ENCODE assay signal across 8 cellular contexts in the genomic region with DNA sequence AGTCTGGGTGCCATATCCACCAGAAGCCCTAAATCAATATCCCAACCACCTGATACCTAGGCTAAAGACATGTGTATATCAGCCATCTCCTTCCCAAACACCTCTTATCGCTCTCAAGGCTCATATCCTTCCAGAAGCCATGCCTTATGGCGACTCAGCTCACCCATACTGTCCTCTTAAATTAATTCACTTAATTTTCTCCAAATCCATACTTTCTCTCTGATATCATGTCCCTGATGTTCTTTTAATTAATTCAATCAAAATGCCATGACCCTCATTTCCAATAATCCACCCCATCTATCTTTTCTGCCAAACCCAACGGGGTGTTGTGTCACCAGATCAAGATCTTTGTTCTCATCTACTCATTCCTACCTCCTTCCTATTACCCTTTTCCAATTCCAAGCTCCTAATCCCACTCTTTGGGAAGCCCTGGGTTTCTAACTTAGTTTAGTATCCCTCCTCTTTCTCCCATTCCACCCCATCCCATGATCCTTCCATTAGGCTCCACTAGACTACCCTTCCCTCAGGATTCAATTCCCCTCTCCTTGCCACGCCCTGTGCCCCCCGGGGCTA. TPM values are rescaled to one million over a fixed set of nuclear protein-coding genes. Genes with fewer than 3 reads are reported as not detected.
A peak's percentile ranks its signal among the peaks of the same experiment; 100 is the strongest.
DNase-seq lines count a peak whose midpoint lies in the region; ATAC-seq and TF ChIP-seq lines count a peak whose summit lies in the region.

No MANE protein-coding gene starts in this region.

- DNase-seq in NB4 (ENCODE audit: low read depth) (no peak), NCI-H1105 treated with DMSO at 0.1 percent for 48 hours (lab: John Stamatoyannopoulos, UW) (no peak)

- TF ChIP-seq CTCF in NB4 (IDR thresholded peaks at IDR 0.05; ENCODE audit: low read depth, low read length), result no peak
- TF ChIP-seq CTCF in neural cell (IDR thresholded peaks at IDR 0.05; ENCODE audit: poor library complexity, severe bottlenecking), result no peak

- WGBS in ectodermal cell, 2 experiments, result 31 to 34% methylated on average over 5 of the region's 5 CpGs

- H3K4me2 ChIP-seq in BLaER1, result peak overlapping the region; percentile 96
- peak overlapping the region; percentile 80 for H3K4me2 ChIP-seq in neural cell (ENCODE audit: low read length)

- no peaks in the 10 kb centered on the region for H3K9me3 ChIP-seq in BLaER1
- H3K9me3 ChIP-seq in ectodermal cell (ENCODE audit: control insufficient read depth, low read length), result no peaks in the 10 kb centered on the region
- no peaks in the 10 kb centered on the region for H3K9me3 ChIP-seq in neural cell (ENCODE audit: low read length)

- TF ChIP-seq RAD21 in neural cell (conservative IDR thresholded peaks at IDR 0.05), result no peak

- H3K27ac ChIP-seq in BLaER1 (peak overlapping the region; percentile 97), ectodermal cell (ENCODE audit: insufficient read depth, low read depth, low read length, poor library complexity, severe bottlenecking) (no peak overlapping the region), neural cell (ENCODE audit: low read length) (peak overlapping the region; percentile 19)

- H2AFZ ChIP-seq in neural cell (ENCODE audit: low read depth, low read length), result no peak overlapping the region

- TF ChIP-seq EP300 in neural cell (conservative IDR thresholded peaks at IDR 0.05; ENCODE audit: poor library complexity, severe bottlenecking), result no peak

- no peaks in the 10 kb centered on the region for H4K20me1 ChIP-seq in BLaER1
- H4K20me1 ChIP-seq in neural cell (ENCODE audit: insufficient read depth), result no peaks in the 10 kb centered on the region

- H3K79me2 ChIP-seq in neural cell (replicated peaks; ENCODE audit: insufficient read depth, low read length), result peaks cover 41% of the 10 kb centered on the region

- no peaks in the 10 kb centered on the region for H3F3A ChIP-seq in neural cell (ENCODE audit: insufficient read depth, low read length, poor library complexity, severe bottlenecking)

- no peaks in the 10 kb centered on the region for H3K9me2 ChIP-seq in neural cell (ENCODE audit: insufficient read depth, low read length)

- 0 out of 2 replicates have a peak, but pooled peaks cover 3% of the 10 kb centered on the region for H3K36me3 ChIP-seq in BLaER1
- no peaks in the 10 kb centered on the region for H3K36me3 ChIP-seq in ectodermal cell (ENCODE audit: control insufficient read depth, insufficient read depth, low read length)
- H3K36me3 ChIP-seq in neural cell (ENCODE audit: insufficient read depth, low read length), result no peaks in the 10 kb centered on the region

- H3K27me3 ChIP-seq in BLaER1 (no peaks in the 10 kb centered on the region), ectodermal cell (ENCODE audit: control insufficient read depth, insufficient read depth, low read length, poor library complexity, severe bottlenecking) (no peaks in the 10 kb centered on the region), neural cell (ENCODE audit: insufficient read depth, low read depth, low read length) (no peaks in the 10 kb centered on the region)

- H3K4me3 ChIP-seq in BLaER1 (peak overlapping the region; percentile 73), NB4 (ENCODE audit: low read depth, low read length) (peak overlapping the region; percentile 99), ectodermal cell (ENCODE audit: insufficient read depth, low read depth, low read length) (peak overlapping the region; percentile 92), neural cell (ENCODE audit: low read length) (peak overlapping the region; percentile 71)

- H3K4me1 ChIP-seq in BLaER1 (peaks cover 51% of the 10 kb centered on the region), ectodermal cell (ENCODE audit: control insufficient read depth, insufficient read depth, low read length) (peaks cover 17% of the 10 kb centered on the region)

- H3K9ac ChIP-seq in BLaER1 (peak overlapping the region; percentile 98), neural cell (ENCODE audit: low read length) (peak overlapping the region; percentile 87)

- no peak for ATAC-seq in GM19397 (IDR thresholded peaks at IDR 0.05; ENCODE audit: unreplicated experiment)
- no peak for ATAC-seq in GM18502 (IDR thresholded peaks at IDR 0.05; ENCODE audit: poor library complexity, unreplicated experiment)
- ATAC-seq in HG02970 (IDR thresholded peaks at IDR 0.05; ENCODE audit: low FRiP score, unreplicated experiment), result no peak

- no peak for TF ChIP-seq POLR2A in NB4 (IDR thresholded peaks at IDR 0.05; ENCODE audit: extremely low read depth, insufficient read length)

TF ChIP-seq in neural cell, 6 proteins besides CTCF, POLR2A, EP300 and RAD21:
- TF ChIP-seq EZH2 (IDR thresholded peaks at IDR 0.05; ENCODE audit: borderline replicate concordance, insufficient read depth, low read length, poor library complexity, severe bottlenecking) (no peak), POLR2AphosphoS5 (IDR thresholded peaks at IDR 0.05) (no peak), MXI1 (conservative IDR thresholded peaks at IDR 0.05; ENCODE audit: poor library complexity, severe bottlenecking) (no peak), TAF1 (IDR thresholded peaks at IDR 0.05; ENCODE audit: low read depth) (no peak), SMC3 (conservative IDR thresholded peaks at IDR 0.05; ENCODE audit: poor library complexity) (no peak)
- TF ChIP-seq, protein P1, sequence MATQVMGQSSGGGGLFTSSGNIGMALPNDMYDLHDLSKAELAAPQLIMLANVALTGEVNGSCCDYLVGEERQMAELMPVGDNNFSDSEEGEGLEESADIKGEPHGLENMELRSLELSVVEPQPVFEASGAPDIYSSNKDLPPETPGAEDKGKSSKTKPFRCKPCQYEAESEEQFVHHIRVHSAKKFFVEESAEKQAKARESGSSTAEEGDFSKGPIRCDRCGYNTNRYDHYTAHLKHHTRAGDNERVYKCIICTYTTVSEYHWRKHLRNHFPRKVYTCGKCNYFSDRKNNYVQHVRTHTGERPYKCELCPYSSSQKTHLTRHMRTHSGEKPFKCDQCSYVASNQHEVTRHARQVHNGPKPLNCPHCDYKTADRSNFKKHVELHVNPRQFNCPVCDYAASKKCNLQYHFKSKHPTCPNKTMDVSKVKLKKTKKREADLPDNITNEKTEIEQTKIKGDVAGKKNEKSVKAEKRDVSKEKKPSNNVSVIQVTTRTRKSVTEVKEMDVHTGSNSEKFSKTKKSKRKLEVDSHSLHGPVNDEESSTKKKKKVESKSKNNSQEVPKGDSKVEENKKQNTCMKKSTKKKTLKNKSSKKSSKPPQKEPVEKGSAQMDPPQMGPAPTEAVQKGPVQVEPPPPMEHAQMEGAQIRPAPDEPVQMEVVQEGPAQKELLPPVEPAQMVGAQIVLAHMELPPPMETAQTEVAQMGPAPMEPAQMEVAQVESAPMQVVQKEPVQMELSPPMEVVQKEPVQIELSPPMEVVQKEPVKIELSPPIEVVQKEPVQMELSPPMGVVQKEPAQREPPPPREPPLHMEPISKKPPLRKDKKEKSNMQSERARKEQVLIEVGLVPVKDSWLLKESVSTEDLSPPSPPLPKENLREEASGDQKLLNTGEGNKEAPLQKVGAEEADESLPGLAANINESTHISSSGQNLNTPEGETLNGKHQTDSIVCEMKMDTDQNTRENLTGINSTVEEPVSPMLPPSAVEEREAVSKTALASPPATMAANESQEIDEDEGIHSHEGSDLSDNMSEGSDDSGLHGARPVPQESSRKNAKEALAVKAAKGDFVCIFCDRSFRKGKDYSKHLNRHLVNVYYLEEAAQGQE (IDR thresholded peaks at IDR 0.05; ENCODE audit: borderline replicate concordance), result no peak
TF ChIP-seq in neural cell: peak in this region for 0.

RNA-seq across cellular contexts. Expression of gene ATF7, which starts 0.7 kb away (rescaled TPM):
- 21.9 TPM for polyA plus RNA-seq in ectodermal cell (2013, experiment 1 of 4)
- 25.4 TPM for polyA plus RNA-seq in ectodermal cell (2013, experiment 2 of 4)
- polyA plus RNA-seq in ectodermal cell (2013, experiment 3 of 4), result 17.2 TPM
- polyA plus RNA-seq in ectodermal cell (2013, experiment 4 of 4), result 19.8 TPM
- 1.9 and 6.3 TPM in 2 replicates for polyA plus RNA-seq in neural cell
- 6.6 and 19.0 TPM in 2 replicates for polyA minus RNA-seq in neural cell

RNA-seq across cellular contexts. Expression of gene ATP5MC2, which starts 50.4 kb away (rescaled TPM):
- polyA plus RNA-seq in ectodermal cell (2013, experiment 1 of 4), result 664 TPM
- 625 TPM for polyA plus RNA-seq in ectodermal cell (2013, experiment 2 of 4)
- polyA plus RNA-seq in ectodermal cell (2013, experiment 3 of 4), result 675 TPM
- polyA plus RNA-seq in ectodermal cell (2013, experiment 4 of 4), result 751 TPM
- polyA plus RNA-seq in neural cell, result 227 and 331 TPM in 2 replicates
- polyA minus RNA-seq in neural cell, result 77.7 and 89.9 TPM in 2 replicates
